Comparison of ENCODE assay signal across 1 cellular context in the genomic region with DNA sequence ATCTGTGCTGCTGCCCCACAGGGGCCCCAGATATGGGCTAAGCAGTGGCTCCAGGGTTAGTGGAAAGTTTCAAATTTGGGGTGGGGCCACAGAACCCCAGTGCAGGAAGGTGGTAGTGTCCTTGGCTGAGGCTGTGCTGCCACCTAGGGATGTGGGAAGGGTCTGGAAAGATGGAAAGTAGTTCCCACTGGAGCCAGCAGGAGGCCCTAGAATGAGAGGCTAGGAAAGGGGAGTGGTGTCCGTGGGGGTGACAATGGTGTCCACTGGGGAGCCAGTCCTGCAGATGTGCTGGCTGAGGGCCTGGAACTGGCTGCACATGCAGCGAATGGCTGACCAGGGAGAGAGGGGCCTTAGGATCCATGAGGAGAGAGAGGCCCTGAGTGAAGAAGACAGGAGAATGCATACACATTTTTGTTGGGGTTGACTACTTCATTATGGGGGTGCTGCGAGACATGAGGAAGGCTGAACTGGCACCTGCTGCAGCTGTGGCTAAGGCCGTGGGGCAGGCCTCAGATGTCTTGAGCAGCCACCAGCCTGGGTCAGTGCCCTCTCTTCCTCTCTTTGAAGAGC.
A peak's percentile ranks its signal among the peaks of the same experiment; 100 is the strongest.
TF ChIP-seq lines count a peak whose summit lies in the region.

No MANE protein-coding gene starts in this region.

TF ChIP-seq in HepG2, 621 proteins besides CTCF, POLR2A, EP300 and RAD21 (continued from another document):
- TF ChIP-seq, protein P1, sequence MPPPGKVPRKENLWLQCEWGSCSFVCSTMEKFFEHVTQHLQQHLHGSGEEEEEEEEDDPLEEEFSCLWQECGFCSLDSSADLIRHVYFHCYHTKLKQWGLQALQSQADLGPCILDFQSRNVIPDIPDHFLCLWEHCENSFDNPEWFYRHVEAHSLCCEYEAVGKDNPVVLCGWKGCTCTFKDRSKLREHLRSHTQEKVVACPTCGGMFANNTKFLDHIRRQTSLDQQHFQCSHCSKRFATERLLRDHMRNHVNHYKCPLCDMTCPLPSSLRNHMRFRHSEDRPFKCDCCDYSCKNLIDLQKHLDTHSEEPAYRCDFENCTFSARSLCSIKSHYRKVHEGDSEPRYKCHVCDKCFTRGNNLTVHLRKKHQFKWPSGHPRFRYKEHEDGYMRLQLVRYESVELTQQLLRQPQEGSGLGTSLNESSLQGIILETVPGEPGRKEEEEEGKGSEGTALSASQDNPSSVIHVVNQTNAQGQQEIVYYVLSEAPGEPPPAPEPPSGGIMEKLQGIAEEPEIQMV (CRISPR knock-in tag; IDR thresholded peaks at IDR 0.05; ENCODE audit: low read depth): 0 out of 2 replicates have a peak, but pooled peaks have one; percentile 27
- TF ChIP-seq, protein P2, sequence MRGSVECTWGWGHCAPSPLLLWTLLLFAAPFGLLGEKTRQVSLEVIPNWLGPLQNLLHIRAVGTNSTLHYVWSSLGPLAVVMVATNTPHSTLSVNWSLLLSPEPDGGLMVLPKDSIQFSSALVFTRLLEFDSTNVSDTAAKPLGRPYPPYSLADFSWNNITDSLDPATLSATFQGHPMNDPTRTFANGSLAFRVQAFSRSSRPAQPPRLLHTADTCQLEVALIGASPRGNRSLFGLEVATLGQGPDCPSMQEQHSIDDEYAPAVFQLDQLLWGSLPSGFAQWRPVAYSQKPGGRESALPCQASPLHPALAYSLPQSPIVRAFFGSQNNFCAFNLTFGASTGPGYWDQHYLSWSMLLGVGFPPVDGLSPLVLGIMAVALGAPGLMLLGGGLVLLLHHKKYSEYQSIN (CRISPR knock-in tag; IDR thresholded peaks at IDR 0.05; ENCODE audit: borderline replicate concordance): no peak
- TF ChIP-seq, protein P3, sequence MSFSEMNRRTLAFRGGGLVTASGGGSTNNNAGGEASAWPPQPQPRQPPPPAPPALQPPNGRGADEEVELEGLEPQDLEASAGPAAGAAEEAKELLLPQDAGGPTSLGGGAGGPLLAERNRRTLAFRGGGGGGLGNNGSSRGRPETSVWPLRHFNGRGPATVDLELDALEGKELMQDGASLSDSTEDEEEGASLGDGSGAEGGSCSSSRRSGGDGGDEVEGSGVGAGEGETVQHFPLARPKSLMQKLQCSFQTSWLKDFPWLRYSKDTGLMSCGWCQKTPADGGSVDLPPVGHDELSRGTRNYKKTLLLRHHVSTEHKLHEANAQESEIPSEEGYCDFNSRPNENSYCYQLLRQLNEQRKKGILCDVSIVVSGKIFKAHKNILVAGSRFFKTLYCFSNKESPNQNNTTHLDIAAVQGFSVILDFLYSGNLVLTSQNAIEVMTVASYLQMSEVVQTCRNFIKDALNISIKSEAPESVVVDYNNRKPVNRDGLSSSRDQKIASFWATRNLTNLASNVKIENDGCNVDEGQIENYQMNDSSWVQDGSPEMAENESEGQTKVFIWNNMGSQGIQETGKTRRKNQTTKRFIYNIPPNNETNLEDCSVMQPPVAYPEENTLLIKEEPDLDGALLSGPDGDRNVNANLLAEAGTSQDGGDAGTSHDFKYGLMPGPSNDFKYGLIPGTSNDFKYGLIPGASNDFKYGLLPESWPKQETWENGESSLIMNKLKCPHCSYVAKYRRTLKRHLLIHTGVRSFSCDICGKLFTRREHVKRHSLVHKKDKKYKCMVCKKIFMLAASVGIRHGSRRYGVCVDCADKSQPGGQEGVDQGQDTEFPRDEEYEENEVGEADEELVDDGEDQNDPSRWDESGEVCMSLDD (CRISPR knock-in tag; IDR thresholded peaks at IDR 0.05; ENCODE audit: borderline replicate concordance): no peak
- TF ChIP-seq ZNF546 (CRISPR knock-in tag; conservative IDR thresholded peaks at IDR 0.05): no peak
- TF ChIP-seq HMG20B (CRISPR knock-in tag; conservative IDR thresholded peaks at IDR 0.05): no peak
- TF ChIP-seq DMAP1 (CRISPR knock-in tag; IDR thresholded peaks at IDR 0.05): no peak
- no peak for TF ChIP-seq ZNF484 (CRISPR knock-in tag; IDR thresholded peaks at IDR 0.05; ENCODE audit: borderline replicate concordance, low read depth)
- TF ChIP-seq, protein P4, sequence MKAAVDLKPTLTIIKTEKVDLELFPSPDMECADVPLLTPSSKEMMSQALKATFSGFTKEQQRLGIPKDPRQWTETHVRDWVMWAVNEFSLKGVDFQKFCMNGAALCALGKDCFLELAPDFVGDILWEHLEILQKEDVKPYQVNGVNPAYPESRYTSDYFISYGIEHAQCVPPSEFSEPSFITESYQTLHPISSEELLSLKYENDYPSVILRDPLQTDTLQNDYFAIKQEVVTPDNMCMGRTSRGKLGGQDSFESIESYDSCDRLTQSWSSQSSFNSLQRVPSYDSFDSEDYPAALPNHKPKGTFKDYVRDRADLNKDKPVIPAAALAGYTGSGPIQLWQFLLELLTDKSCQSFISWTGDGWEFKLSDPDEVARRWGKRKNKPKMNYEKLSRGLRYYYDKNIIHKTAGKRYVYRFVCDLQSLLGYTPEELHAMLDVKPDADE (CRISPR knock-in tag; IDR thresholded peaks at IDR 0.05): no peak
- no peak for TF ChIP-seq ZNF17 (CRISPR knock-in tag; IDR thresholded peaks at IDR 0.05)
- TF ChIP-seq SIN3B (IDR thresholded peaks at IDR 0.05; ENCODE audit: low read length): no peak
- TF ChIP-seq, protein P5, sequence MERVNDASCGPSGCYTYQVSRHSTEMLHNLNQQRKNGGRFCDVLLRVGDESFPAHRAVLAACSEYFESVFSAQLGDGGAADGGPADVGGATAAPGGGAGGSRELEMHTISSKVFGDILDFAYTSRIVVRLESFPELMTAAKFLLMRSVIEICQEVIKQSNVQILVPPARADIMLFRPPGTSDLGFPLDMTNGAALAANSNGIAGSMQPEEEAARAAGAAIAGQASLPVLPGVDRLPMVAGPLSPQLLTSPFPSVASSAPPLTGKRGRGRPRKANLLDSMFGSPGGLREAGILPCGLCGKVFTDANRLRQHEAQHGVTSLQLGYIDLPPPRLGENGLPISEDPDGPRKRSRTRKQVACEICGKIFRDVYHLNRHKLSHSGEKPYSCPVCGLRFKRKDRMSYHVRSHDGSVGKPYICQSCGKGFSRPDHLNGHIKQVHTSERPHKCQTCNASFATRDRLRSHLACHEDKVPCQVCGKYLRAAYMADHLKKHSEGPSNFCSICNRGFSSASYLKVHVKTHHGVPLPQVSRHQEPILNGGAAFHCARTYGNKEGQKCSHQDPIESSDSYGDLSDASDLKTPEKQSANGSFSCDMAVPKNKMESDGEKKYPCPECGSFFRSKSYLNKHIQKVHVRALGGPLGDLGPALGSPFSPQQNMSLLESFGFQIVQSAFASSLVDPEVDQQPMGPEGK (CRISPR knock-in tag; IDR thresholded peaks at IDR 0.05): peak; percentile 44; the same call in 1 of the 2 replicates
- peak; percentile 75 for TF ChIP-seq STAG1 (CRISPR knock-in tag; IDR thresholded peaks at IDR 0.05)
- TF ChIP-seq, protein P6, sequence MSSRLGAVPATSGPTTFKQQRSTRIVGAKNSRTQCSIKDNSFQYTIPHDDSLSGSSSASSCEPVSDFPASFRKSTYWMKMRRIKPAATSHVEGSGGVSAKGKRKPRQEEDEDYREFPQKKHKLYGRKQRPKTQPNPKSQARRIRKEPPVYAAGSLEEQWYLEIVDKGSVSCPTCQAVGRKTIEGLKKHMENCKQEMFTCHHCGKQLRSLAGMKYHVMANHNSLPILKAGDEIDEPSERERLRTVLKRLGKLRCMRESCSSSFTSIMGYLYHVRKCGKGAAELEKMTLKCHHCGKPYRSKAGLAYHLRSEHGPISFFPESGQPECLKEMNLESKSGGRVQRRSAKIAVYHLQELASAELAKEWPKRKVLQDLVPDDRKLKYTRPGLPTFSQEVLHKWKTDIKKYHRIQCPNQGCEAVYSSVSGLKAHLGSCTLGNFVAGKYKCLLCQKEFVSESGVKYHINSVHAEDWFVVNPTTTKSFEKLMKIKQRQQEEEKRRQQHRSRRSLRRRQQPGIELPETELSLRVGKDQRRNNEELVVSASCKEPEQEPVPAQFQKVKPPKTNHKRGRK (CRISPR knock-in tag; IDR thresholded peaks at IDR 0.05): no peak
- TF ChIP-seq RARG (CRISPR knock-in tag; IDR thresholded peaks at IDR 0.05; ENCODE audit: low read depth): no peak
- no peak for TF ChIP-seq FOXK1 (CRISPR knock-in tag; IDR thresholded peaks at IDR 0.05; ENCODE audit: borderline replicate concordance, low read depth)
- no peak for TF ChIP-seq JDP2 (CRISPR knock-in tag; IDR thresholded peaks at IDR 0.05; ENCODE audit: borderline replicate concordance)
- no peak for TF ChIP-seq ZNF24 (IDR thresholded peaks at IDR 0.05)
- no peak for TF ChIP-seq REL (CRISPR knock-in tag; conservative IDR thresholded peaks at IDR 0.05)
- TF ChIP-seq SOX6 (IDR thresholded peaks at IDR 0.05): no peak
- TF ChIP-seq SOX6 (CRISPR knock-in tag; IDR thresholded peaks at IDR 0.05): 0 out of 2 replicates have a peak, but pooled peaks have one; percentile 17
- TF ChIP-seq, protein P7, sequence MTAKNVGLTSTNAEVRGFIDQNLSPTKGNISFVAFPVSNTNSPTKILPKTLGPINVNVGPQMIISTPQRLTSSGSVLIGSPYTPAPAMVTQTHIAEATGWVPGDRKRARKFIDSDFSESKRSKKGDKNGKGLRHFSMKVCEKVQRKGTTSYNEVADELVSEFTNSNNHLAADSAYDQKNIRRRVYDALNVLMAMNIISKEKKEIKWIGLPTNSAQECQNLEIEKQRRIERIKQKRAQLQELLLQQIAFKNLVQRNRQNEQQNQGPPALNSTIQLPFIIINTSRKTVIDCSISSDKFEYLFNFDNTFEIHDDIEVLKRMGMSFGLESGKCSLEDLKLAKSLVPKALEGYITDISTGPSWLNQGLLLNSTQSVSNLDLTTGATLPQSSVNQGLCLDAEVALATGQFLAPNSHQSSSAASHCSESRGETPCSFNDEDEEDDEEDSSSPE (CRISPR knock-in tag; IDR thresholded peaks at IDR 0.05): no peak
- TF ChIP-seq TGIF2 (CRISPR knock-in tag; IDR thresholded peaks at IDR 0.05): no peak
- no peak for TF ChIP-seq ZSCAN31 (CRISPR knock-in tag; IDR thresholded peaks at IDR 0.05; ENCODE audit: low read depth)
- no peak for TF ChIP-seq FOXM1 (CRISPR knock-in tag; IDR thresholded peaks at IDR 0.05)
- TF ChIP-seq ZNF75D (CRISPR knock-in tag; IDR thresholded peaks at IDR 0.05; ENCODE audit: borderline replicate concordance): no peak
- TF ChIP-seq SMC3 (IDR thresholded peaks at IDR 0.05; ENCODE audit: low read length): peak; percentile 72
- TF ChIP-seq NKX3-1 (CRISPR knock-in tag; IDR thresholded peaks at IDR 0.05): no peak
- TF ChIP-seq ERF (CRISPR knock-in tag; IDR thresholded peaks at IDR 0.05): no peak
- TF ChIP-seq, protein P8, sequence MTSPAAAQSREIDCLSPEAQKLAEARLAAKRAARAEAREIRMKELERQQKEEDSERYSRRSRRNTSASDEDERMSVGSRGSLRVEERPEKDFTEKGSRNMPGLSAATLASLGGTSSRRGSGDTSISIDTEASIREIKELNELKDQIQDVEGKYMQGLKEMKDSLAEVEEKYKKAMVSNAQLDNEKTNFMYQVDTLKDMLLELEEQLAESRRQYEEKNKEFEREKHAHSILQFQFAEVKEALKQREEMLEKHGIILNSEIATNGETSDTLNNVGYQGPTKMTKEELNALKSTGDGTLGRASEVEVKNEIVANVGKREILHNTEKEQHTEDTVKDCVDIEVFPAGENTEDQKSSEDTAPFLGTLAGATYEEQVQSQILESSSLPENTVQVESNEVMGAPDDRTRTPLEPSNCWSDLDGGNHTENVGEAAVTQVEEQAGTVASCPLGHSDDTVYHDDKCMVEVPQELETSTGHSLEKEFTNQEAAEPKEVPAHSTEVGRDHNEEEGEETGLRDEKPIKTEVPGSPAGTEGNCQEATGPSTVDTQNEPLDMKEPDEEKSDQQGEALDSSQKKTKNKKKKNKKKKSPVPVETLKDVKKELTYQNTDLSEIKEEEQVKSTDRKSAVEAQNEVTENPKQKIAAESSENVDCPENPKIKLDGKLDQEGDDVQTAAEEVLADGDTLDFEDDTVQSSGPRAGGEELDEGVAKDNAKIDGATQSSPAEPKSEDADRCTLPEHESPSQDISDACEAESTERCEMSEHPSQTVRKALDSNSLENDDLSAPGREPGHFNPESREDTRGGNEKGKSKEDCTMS (CRISPR knock-in tag; conservative IDR thresholded peaks at IDR 0.05): no peak
- TF ChIP-seq ZNF251 (CRISPR knock-in tag; IDR thresholded peaks at IDR 0.05): no peak
- no peak for TF ChIP-seq MED13 (CRISPR knock-in tag; IDR thresholded peaks at IDR 0.05)
- TF ChIP-seq ZNF891 (CRISPR knock-in tag; IDR thresholded peaks at IDR 0.05): no peak
- TF ChIP-seq MAFF (IDR thresholded peaks at IDR 0.05; ENCODE audit: low read depth, low read length): no peak
- no peak for TF ChIP-seq ZNF713 (CRISPR knock-in tag; IDR thresholded peaks at IDR 0.05)
- no peak for TF ChIP-seq ZNF260 (CRISPR knock-in tag; IDR thresholded peaks at IDR 0.05; ENCODE audit: borderline replicate concordance, low read depth)
